Comparison of ENCODE assay signal across 17 cellular contexts in the genomic region with DNA sequence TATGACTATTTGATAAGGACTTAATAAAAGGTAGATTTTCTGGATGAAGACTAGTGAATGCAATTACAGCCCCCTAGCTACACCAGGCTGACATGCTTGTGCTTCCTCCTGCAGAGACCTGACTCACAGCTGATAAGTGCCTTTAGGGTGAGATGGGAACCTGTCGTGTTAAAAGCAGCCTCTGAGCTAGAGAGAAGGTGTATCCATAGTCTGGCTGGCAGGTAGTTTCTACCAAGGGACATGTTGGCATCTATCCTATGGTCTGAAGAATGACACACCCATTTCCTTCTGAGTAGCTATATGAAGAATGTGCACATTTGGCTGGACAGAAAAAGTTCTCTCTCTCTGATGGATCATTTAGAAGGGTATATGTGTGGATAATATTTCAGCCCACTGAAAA.
DNase-seq lines count a peak whose midpoint lies in the region; ATAC-seq, FAIRE-seq and TF ChIP-seq lines count a peak whose summit lies in the region.
"Had no signal": no experiment of that assay in that cellular context is flagged by ENCODE, and none has a peak within 500 bp of the region (broad histone marks: within the 10 kb centered on the region; RNA-seq: fewer than 3 reads in every experiment).

No MANE protein-coding gene starts in this region.

- H3F3A ChIP-seq in neural cell (ENCODE audit: insufficient read depth, low read length, poor library complexity, severe bottlenecking): no peaks in the 10 kb centered on the region

- RAD21 ChIA-PET in GM12878 (lab: Charles Lee; ENCODE audit: unreplicated experiment): interaction anchor here (0.9 to 1.7 kb wide), 2 partner anchors 52 to 53 kb away, joined by 3 to 5 read pairs; no protein-coding TSS in a partner anchor

- SMC1A ChIA-PET in GM12878 (lab: Charles Lee; ENCODE audit: uncharacterized antibody, unreplicated experiment): interaction anchor here (1.1 to 1.4 kb wide), 3 partner anchors 10 to 35 kb away, joined by 3 to 5 read pairs (median 4); no protein-coding TSS in a partner anchor

- no peaks in the 10 kb centered on the region for H3K4me1 ChIP-seq in GM12878 (ENCODE audit: control insufficient read depth, insufficient read depth, low read length)
- no peaks in the 10 kb centered on the region for H3K4me1 ChIP-seq in foreskin keratinocyte

- H3K36me3 ChIP-seq in GM12878 (ENCODE audit: control insufficient read depth in 2 of 2, insufficient read depth in 2 of 2, low read length in 1 of 2) (no peaks in the 10 kb centered on the region), neural cell (ENCODE audit: insufficient read depth, low read length) (no peaks in the 10 kb centered on the region)

- DNase-seq in LoVo (ENCODE audit: low spot score) (peak; percentile 8), GM12878 (ENCODE audit: low read depth, low spot score) (no peak), foreskin keratinocyte (peak; percentile 34 to 66), NCI-H2227 (lab: John Stamatoyannopoulos, UW; ENCODE audit: unreplicated experiment) (no peak), DMS53 (lab: John Stamatoyannopoulos, UW) (no peak)
- DNase-seq in activated CD8-positive, alpha-beta memory T cell treated with anti-CD3 and anti-CD28 coated beads, Interleukin-2, amount 50 U/mL, for 48 hours: no peak
- DNase-seq: CD8-positive, alpha-beta T cell; GF-D8; H9; MV-4-11; NCI-H1417 treated with DMSO at 0.1 percent for 48 hours; NCI-H2081; NCI-H226 had no signal

- H3K27ac ChIP-seq in GM12878 (ENCODE audit: control insufficient read depth, insufficient read depth) (no peak overlapping the region), foreskin keratinocyte (no peak overlapping the region), neural cell (ENCODE audit: low read length) (peak overlapping the region; percentile 32)
- H3K27ac ChIP-seq: PC-9, SK-N-MC had no signal

- no peaks in the 10 kb centered on the region for H3K27me3 ChIP-seq in GM12878 (replicated peaks in 1 of 2; ENCODE audit: control insufficient read depth in 2 of 2, insufficient read depth in 2 of 2, low read length in 1 of 2)
- H3K27me3 ChIP-seq in foreskin keratinocyte: no peaks in the 10 kb centered on the region
- no peaks in the 10 kb centered on the region for H3K27me3 ChIP-seq in neural cell (ENCODE audit: insufficient read depth, low read depth, low read length)

- TF ChIP-seq EP300 in GM12878 (IDR thresholded peaks at IDR 0.05; ENCODE audit: borderline replicate concordance in 1 of 2, control insufficient read depth in 1 of 2, low read depth in 2 of 2, low read length in 2 of 2): no peak
- TF ChIP-seq EP300 in neural cell (conservative IDR thresholded peaks at IDR 0.05; ENCODE audit: poor library complexity, severe bottlenecking): no peak

- POLR2A ChIA-PET in GM12878 (lab: Charles Lee): no interaction called here

- BruUV-seq in GM12878 (replicated peaks; lab: Mats Ljungman, UMichigan): no TSS peak

- FAIRE-seq in GM12878 (lab: Jason Lieb, UNC): no peak

- H3K9ac ChIP-seq in GM12878 (ENCODE audit: control insufficient read depth, insufficient read depth, low read length): no peak overlapping the region
- H3K9ac ChIP-seq in neural cell (ENCODE audit: low read length): no peak overlapping the region

- H4K20me1 ChIP-seq in GM12878 (ENCODE audit: control insufficient read depth, insufficient read depth) (no peaks in the 10 kb centered on the region), neural cell (ENCODE audit: insufficient read depth) (no peaks in the 10 kb centered on the region)

- H3K4me2 ChIP-seq in GM12878 (ENCODE audit: control insufficient read depth, insufficient read depth) (no peak overlapping the region), neural cell (ENCODE audit: low read length) (peak overlapping the region; percentile 20)
- H3K4me2 ChIP-seq: PC-9 had no signal

- H3K4me3 ChIP-seq in GM12878: no peak overlapping the region
- peak overlapping the region; percentile 42 for H3K4me3 ChIP-seq in neural cell (ENCODE audit: low read length)
- H3K4me3 ChIP-seq: PC-9, SK-N-MC had no signal

- H3K9me3 ChIP-seq in GM12878 (replicated peaks; ENCODE audit: control insufficient read depth, insufficient read depth, low read length) (no peaks in the 10 kb centered on the region; the same call in 1 of the 3 replicates), neural cell (ENCODE audit: low read length) (no peaks in the 10 kb centered on the region)

- ATAC-seq in GM12878 (0 out of 3 replicates have a peak, but pooled peaks have one; percentile 30), foreskin keratinocyte (peak; percentile 85)
- ATAC-seq: CD8-positive, alpha-beta T cell; Right ventricle myocardium inferior had no signal

- CTCF ChIA-PET in GM12878 (lab: Yijun Ruan, JAX): interaction anchor here (1.2 kb wide), 1 partner anchor 27 kb away, joined by 5 read pairs; no protein-coding TSS in a partner anchor

- H3K79me2 ChIP-seq in GM12878 (ENCODE audit: control insufficient read depth, insufficient read depth, low read length) (no peaks in the 10 kb centered on the region), neural cell (replicated peaks; ENCODE audit: insufficient read depth, low read length) (no peaks in the 10 kb centered on the region)

- no peaks in the 10 kb centered on the region for H3K9me2 ChIP-seq in neural cell (ENCODE audit: insufficient read depth, low read length)

- TF ChIP-seq CTCF in GM12878 (IDR thresholded peaks at IDR 0.05 in 2 of 3, conservative IDR thresholded peaks at IDR 0.05 in 1 of 3; ENCODE audit: control insufficient read depth in 2 of 3, extremely low read depth in 1 of 3, insufficient read depth in 1 of 3, low read depth in 3 of 3, low read length in 3 of 3) (no peak), foreskin keratinocyte (conservative IDR thresholded peaks at IDR 0.05) (peak; percentile 29), neural cell (IDR thresholded peaks at IDR 0.05; ENCODE audit: poor library complexity, severe bottlenecking) (no peak)

- intact Hi-C loops in GM12878 (cut with micrococcal nuclease; ENCODE audit: unreplicated experiment): no loop called here

- TF ChIP-seq POLR2A in GM12878 (IDR thresholded peaks at IDR 0.05; ENCODE audit: low read depth, low read length): no peak

- TF ChIP-seq RAD21 in GM12878 (IDR thresholded peaks at IDR 0.05; ENCODE audit: insufficient read depth, low read depth, low read length) (no peak), neural cell (conservative IDR thresholded peaks at IDR 0.05) (no peak)

- H2AFZ ChIP-seq in GM12878 (ENCODE audit: control insufficient read depth, low read depth, low read length): no peak overlapping the region
- H2AFZ ChIP-seq in neural cell (ENCODE audit: low read depth, low read length): no peak overlapping the region
- H2AFZ ChIP-seq: PC-9 had no signal

- in situ Hi-C loops in GM12878 (cut with MboI): no loop called here

- WGBS in GM12878 (ENCODE audit: insufficient coverage, insufficient replicate concordance, low lambda C conversion rate, missing lambda C conversion rate): 7% methylated on average over 1 of the region's 1 CpG

TF ChIP-seq in GM12878, 131 proteins besides CTCF, POLR2A, EP300 and RAD21 (continues in another document):
- TF ChIP-seq, protein P1, sequence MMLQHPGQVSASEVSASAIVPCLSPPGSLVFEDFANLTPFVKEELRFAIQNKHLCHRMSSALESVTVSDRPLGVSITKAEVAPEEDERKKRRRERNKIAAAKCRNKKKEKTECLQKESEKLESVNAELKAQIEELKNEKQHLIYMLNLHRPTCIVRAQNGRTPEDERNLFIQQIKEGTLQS (IDR thresholded peaks at IDR 0.05; ENCODE audit: borderline replicate concordance, extremely low read depth, low read depth, low read length): no peak
- TF ChIP-seq BRCA1 (IDR thresholded peaks at IDR 0.05; ENCODE audit: low read depth, low read length): no peak
- TF ChIP-seq JUNB (IDR thresholded peaks at IDR 0.05): no peak
- no peak for TF ChIP-seq EED (IDR thresholded peaks at IDR 0.05; ENCODE audit: low read depth)

TF ChIP-seq in neural cell, 6 proteins besides CTCF, POLR2A, EP300 and RAD21:
- TF ChIP-seq SMC3 (conservative IDR thresholded peaks at IDR 0.05; ENCODE audit: poor library complexity): no peak
- TF ChIP-seq EZH2 (IDR thresholded peaks at IDR 0.05; ENCODE audit: borderline replicate concordance, insufficient read depth, low read length, poor library complexity, severe bottlenecking): no peak
- no peak for TF ChIP-seq MXI1 (conservative IDR thresholded peaks at IDR 0.05; ENCODE audit: poor library complexity, severe bottlenecking)
- no peak for TF ChIP-seq TAF1 (IDR thresholded peaks at IDR 0.05; ENCODE audit: low read depth)
- no peak for TF ChIP-seq POLR2AphosphoS5 (IDR thresholded peaks at IDR 0.05)
- TF ChIP-seq REST (IDR thresholded peaks at IDR 0.05; ENCODE audit: borderline replicate concordance): no peak

Comparison
In these comparisons a context has a peak if more than half of its experiments do, and no peak if none do; other contexts are left out.
1. DNase-seq: peak in LoVo (single experiment) and foreskin keratinocyte (2 of 2); none in GM12878 (single experiment), NCI-H2227 (single experiment), DMS53 (single experiment) and activated CD8-positive, alpha-beta memory T cell treated with anti-CD3 and anti-CD28 coated beads, Interleukin-2, amount 50 U/mL, for 48 hours (single experiment).